In genomic region chr11:79081441-79082124, GRCh38 we compare ENCODE assay signal across 16 cellular contexts.
DNase-seq lines count a peak whose midpoint lies in the region; ATAC-seq and TF ChIP-seq lines count a peak whose summit lies in the region.
"Had no signal": no experiment of that assay in that cellular context is flagged by ENCODE, and none has a peak within 500 bp of the region (broad histone marks: within the 10 kb centered on the region; RNA-seq: fewer than 3 reads in every experiment).

No MANE protein-coding gene starts in this region.

- H2AFZ ChIP-seq in PC-9, result no peak overlapping the region

- no peaks in the 10 kb centered on the region for H3K9me3 ChIP-seq in PC-9 (ENCODE audit: insufficient read depth, low read depth)

- no TSS peak for BruUV-seq in PC-9 (replicated peaks; lab: Mats Ljungman, UMichigan)

- H3K4me3 ChIP-seq in HFF-Myc (replicated peaks; ENCODE audit: low read depth, low read length) (no peak overlapping the region), PC-9 (no peak overlapping the region)
- H3K4me3 ChIP-seq: SK-N-MC had no signal

- POLR2A ChIA-PET in PC-9 (lab: Charles Lee; ENCODE audit: unreplicated experiment), result no interaction called here

- ATAC-seq in GM21367 (IDR thresholded peaks at IDR 0.05; ENCODE audit: unreplicated experiment), result no peak
- ATAC-seq in activated naive CD8-positive, alpha-beta T cell treated with anti-CD3 and anti-CD28 coated beads, Interleukin-2, amount 50 U/mL, for 24 hours, result no peak
- ATAC-seq: HepG2 had no signal

- H3K9me2 ChIP-seq in PC-9 (ENCODE audit: insufficient read depth), result no peaks in the 10 kb centered on the region

- no peaks in the 10 kb centered on the region for H3K4me1 ChIP-seq in PC-9 (replicated peaks; ENCODE audit: insufficient read depth)

- DNase-seq in HFF-Myc (ENCODE audit: extremely low read depth, low read depth) (peak; percentile 52), astrocyte of the hippocampus (ENCODE audit: low read depth, low spot score) (peak; percentile 78), glutamatergic neuron (no peak), putamen (ENCODE audit: low spot score) (peak; percentile 55), retina (no peak), PC-9 (no peak)
- DNase-seq in activated naive CD8-positive, alpha-beta T cell treated with anti-CD3 and anti-CD28 coated beads, Interleukin-2, amount 50 U/mL, for 24 hours, result no peak
- DNase-seq: CD4-positive, CD25-positive, alpha-beta regulatory T cell; GOT3; NCI-H1436 treated with DMSO at 0.1 percent for 48 hours; NCI-H774 had no signal

- H3K4me1 Mint-ChIP-seq in glutamatergic neuron (ENCODE audit: low read depth, unreplicated experiment), result peaks cover 38% of the 10 kb centered on the region
- no peaks in the 10 kb centered on the region for H3K4me1 Mint-ChIP-seq in activated naive CD8-positive, alpha-beta T cell treated with anti-CD3 and anti-CD28 coated beads, Interleukin-2, amount 50 U/mL, for 24 hours
- H3K4me1 Mint-ChIP-seq: CD4-positive, CD25-positive, alpha-beta regulatory T cell had no signal

- peaks cover 8% of the 10 kb centered on the region for H3K9me3 Mint-ChIP-seq in glutamatergic neuron (ENCODE audit: unreplicated experiment)
- H3K9me3 Mint-ChIP-seq in activated naive CD8-positive, alpha-beta T cell treated with anti-CD3 and anti-CD28 coated beads, Interleukin-2, amount 50 U/mL, for 24 hours, result no peaks in the 10 kb centered on the region
- H3K9me3 Mint-ChIP-seq: activated T-helper 2 cell treated with anti-CD3 and anti-CD28 coated beads, Interferon-gamma antibody, Interleukin-2, Interleukin-4, amounts not matched to agents 10 μg/mL and 5 μg/mL and 100 μg/mL, durations not matched to agents 14 hours and 24 hours and 36 hours; CD4-positive, CD25-positive, alpha-beta regulatory T cell had no signal

- no peak for TF ChIP-seq CTCF in HFF-Myc (IDR thresholded peaks at IDR 0.05; ENCODE audit: low read depth, low read length, missing control alignments)
- no peak for TF ChIP-seq CTCF in glutamatergic neuron (IDR thresholded peaks at IDR 0.05; ENCODE audit: partially characterized antibody, unreplicated experiment)
- no peak for TF ChIP-seq CTCF in PC-9 (conservative IDR thresholded peaks at IDR 0.05)

- H3K27ac ChIP-seq in PC-9, result no peak overlapping the region
- H3K27ac ChIP-seq: SK-N-MC had no signal

- H3K36me3 Mint-ChIP-seq in glutamatergic neuron (ENCODE audit: unreplicated experiment), result peaks cover 8% of the 10 kb centered on the region
- no peaks in the 10 kb centered on the region for H3K36me3 Mint-ChIP-seq in activated naive CD8-positive, alpha-beta T cell treated with anti-CD3 and anti-CD28 coated beads, Interleukin-2, amount 50 U/mL, for 24 hours (ENCODE audit: low read depth)
- H3K36me3 Mint-ChIP-seq: CD4-positive, CD25-positive, alpha-beta regulatory T cell had no signal

- H3K4me3 Mint-ChIP-seq in glutamatergic neuron (ENCODE audit: unreplicated experiment), result no peak overlapping the region
- H3K4me3 Mint-ChIP-seq in activated naive CD8-positive, alpha-beta T cell treated with anti-CD3 and anti-CD28 coated beads, Interleukin-2, amount 50 U/mL, for 24 hours, result no peak overlapping the region
- H3K4me3 Mint-ChIP-seq: CD4-positive, CD25-positive, alpha-beta regulatory T cell had no signal

- H3K27me3 Mint-ChIP-seq in glutamatergic neuron (ENCODE audit: unreplicated experiment), result peaks cover 3% of the 10 kb centered on the region
- H3K27me3 Mint-ChIP-seq in activated naive CD8-positive, alpha-beta T cell treated with anti-CD3 and anti-CD28 coated beads, Interleukin-2, amount 50 U/mL, for 24 hours, result no peaks in the 10 kb centered on the region
- H3K27me3 Mint-ChIP-seq: progenitor cell of endocrine pancreas had no signal

- no peaks in the 10 kb centered on the region for H3K36me3 ChIP-seq in PC-9 (ENCODE audit: low read depth)

- no peaks in the 10 kb centered on the region for H4K20me1 ChIP-seq in PC-9 (ENCODE audit: insufficient read depth)

- peaks cover 80% of the 10 kb centered on the region for H3K27me3 ChIP-seq in PC-9 (ENCODE audit: insufficient read depth, low read depth)

- no peaks in the 10 kb centered on the region for H3F3A ChIP-seq in PC-9 (ENCODE audit: insufficient read depth, low read depth)

- intact Hi-C loops in PC-9 (cut with micrococcal nuclease; ENCODE audit: unreplicated experiment), result no loop called here

- H3K27ac Mint-ChIP-seq in glutamatergic neuron (ENCODE audit: unreplicated experiment), result peak overlapping the region; percentile 48
- H3K27ac Mint-ChIP-seq in activated naive CD8-positive, alpha-beta T cell treated with anti-CD3 and anti-CD28 coated beads, Interleukin-2, amount 50 U/mL, for 24 hours, result no peak overlapping the region
- H3K27ac Mint-ChIP-seq: activated T-helper 2 cell treated with anti-CD3 and anti-CD28 coated beads, Interferon-gamma antibody, Interleukin-2, Interleukin-4, amounts not matched to agents 10 μg/mL and 5 μg/mL and 100 μg/mL, durations not matched to agents 14 hours and 24 hours and 36 hours; CD4-positive, CD25-positive, alpha-beta regulatory T cell had no signal

- no peaks in the 10 kb centered on the region for H3K79me2 ChIP-seq in PC-9 (ENCODE audit: low read depth)

- CTCF ChIA-PET in PC-9 (lab: Charles Lee), result no interaction called here

- H3K4me2 ChIP-seq in PC-9, result no peak overlapping the region

Comparison
In these comparisons a context has a peak if more than half of its experiments do, and no peak if none do; other contexts are left out.
1. DNase-seq: peak in HFF-Myc (single experiment), astrocyte of the hippocampus (single experiment) and putamen (single experiment); none in glutamatergic neuron (single experiment), activated naive CD8-positive, alpha-beta T cell treated with anti-CD3 and anti-CD28 coated beads, Interleukin-2, amount 50 U/mL, for 24 hours (single experiment), retina (single experiment) and PC-9 (0 of 2).